24 cellular contexts compared by ENCODE assay signal in genomic region chr7:55405856-55406541, GRCh38. TPM values are rescaled to one million over a fixed set of nuclear protein-coding genes. Genes with fewer than 3 reads are reported as not detected.
DNase-seq lines count a peak whose midpoint lies in the region; ATAC-seq, FAIRE-seq and TF ChIP-seq lines count a peak whose summit lies in the region.
"Had no signal": no experiment of that assay in that cellular context is flagged by ENCODE, and none has a peak within 500 bp of the region (broad histone marks: within the 10 kb centered on the region; RNA-seq: fewer than 3 reads in every experiment).

No MANE protein-coding gene starts in this region.

- TF ChIP-seq CTCF in GM23338 (conservative IDR thresholded peaks at IDR 0.05; ENCODE audit: low read depth in 2 of 2) (no peak), PC-3 (conservative IDR thresholded peaks at IDR 0.05; ENCODE audit: low read depth, low read length) (no peak)

- H3K4me3 ChIP-seq in GM23338 (no peak overlapping the region), small intestine (ENCODE audit: low read depth in 1 of 2, low read length in 2 of 2) (no peak overlapping the region), PC-3 (ENCODE audit: low read length) (no peak overlapping the region)
- H3K4me3 ChIP-seq: ovary, right atrium auricular region, SJCRH30, spleen had no signal

- H3K79me2 ChIP-seq in GM23338 (replicated peaks; ENCODE audit: insufficient read depth) (no peaks in the 10 kb centered on the region), PC-3 (ENCODE audit: low read length) (no peaks in the 10 kb centered on the region)

- H3K9me3 ChIP-seq in small intestine (ENCODE audit: control insufficient read depth, low read depth) (no peaks in the 10 kb centered on the region), PC-3 (ENCODE audit: low read length) (no peaks in the 10 kb centered on the region)
- H3K9me3 ChIP-seq: ovary, right atrium auricular region, SJCRH30, spleen had no signal

- H3K4me1 Mint-ChIP-seq in GM23338, result no peaks in the 10 kb centered on the region
- no peaks in the 10 kb centered on the region for H3K4me1 Mint-ChIP-seq in activated T-helper 17 cell treated with anti-CD3 and anti-CD28 coated beads, Interleukin-2, amount 50 U/mL, for 72 hours
- H3K4me1 Mint-ChIP-seq in immature natural killer cell, result no peaks in the 10 kb centered on the region

- H3K4me3 Mint-ChIP-seq in GM23338 (no peak overlapping the region), immature natural killer cell (no peak overlapping the region)
- no peak overlapping the region for H3K4me3 Mint-ChIP-seq in activated T-helper 17 cell treated with anti-CD3 and anti-CD28 coated beads, Interleukin-2, amount 50 U/mL, for 72 hours
- H3K4me3 Mint-ChIP-seq: activated naive CD4-positive, alpha-beta T cell treated with anti-CD3 and anti-CD28 coated beads for 36 hours; CD4-positive, CD25-positive, alpha-beta regulatory T cell; natural killer cell treated with Interleukin-12 subunit alpha and Interleukin-12 subunit beta and Interleukin-15 and Interleukin-18, amount 100 ng/mL, for 72 hours had no signal

- DNase-seq in GM23338 (ENCODE audit: low spot score) (no peak), NCI-H2029 treated with DMSO at 0.1 percent for 48 hours (lab: John Stamatoyannopoulos, UW) (peak; percentile 17), small intestine (peak; percentile 79), frontal cortex (ENCODE audit: low spot score in 2 of 2) (no peak), PC-3 (no peak), immature natural killer cell (no peak)
- DNase-seq: activated CD4-positive, alpha-beta T cell treated with anti-CD3 and anti-CD28 coated beads, Interleukin-2, amount 50 U/mL, for 4 hours; activated naive CD4-positive, alpha-beta T cell treated with anti-CD3 and anti-CD28 coated beads for 36 hours; amniotic stem cell; CD4-positive, CD25-positive, alpha-beta regulatory T cell; glutamatergic neuron; H7; NCI-H1930; NCI-H524; SJCRH30; spleen had no signal

- no peak overlapping the region for H3K9ac ChIP-seq in PC-3 (ENCODE audit: low read length)

- H3K27me3 ChIP-seq in GM23338 (ENCODE audit: insufficient read depth) (no peaks in the 10 kb centered on the region), small intestine (ENCODE audit: control insufficient read depth in 2 of 2, insufficient read depth in 2 of 2, low read length in 2 of 2) (no peaks in the 10 kb centered on the region), PC-3 (ENCODE audit: low read length) (no peaks in the 10 kb centered on the region)
- H3K27me3 ChIP-seq: ovary, right atrium auricular region, SJCRH30, spleen had no signal

- H3K9me3 Mint-ChIP-seq in GM23338 (peaks cover 24% of the 10 kb centered on the region), immature natural killer cell (no peaks in the 10 kb centered on the region)
- H3K9me3 Mint-ChIP-seq in activated T-helper 17 cell treated with anti-CD3 and anti-CD28 coated beads, Interleukin-2, amount 50 U/mL, for 72 hours, result no peaks in the 10 kb centered on the region
- H3K9me3 Mint-ChIP-seq: activated naive CD4-positive, alpha-beta T cell treated with anti-CD3 and anti-CD28 coated beads for 36 hours; natural killer cell treated with Interleukin-12 subunit alpha and Interleukin-12 subunit beta and Interleukin-15 and Interleukin-18, amount 100 ng/mL, for 72 hours had no signal

- WGBS in small intestine, 3 donors, result 21 to 70% (median 43%) methylated on average over 16 of the region's 16 CpGs

- POLR2A ChIA-PET in PC-3 (lab: Charles Lee; ENCODE audit: unreplicated experiment), result no interaction called here

- H3K27ac ChIP-seq in GM23338 (ENCODE audit: low read depth) (no peak overlapping the region), small intestine (ENCODE audit: low read depth in 1 of 2, low read length in 1 of 2) (peak overlapping the region; percentile 75 to 89), PC-3 (ENCODE audit: low read length) (no peak overlapping the region)
- H3K27ac ChIP-seq: epithelial cell of prostate, right atrium auricular region, SJCRH30, spleen had no signal

- H3K4me2 ChIP-seq in GM23338, result no peak overlapping the region
- H3K4me2 ChIP-seq in PC-3 (ENCODE audit: low read length), result no peak overlapping the region

- no TSS peak for BruUV-seq in PC-3 (replicated peaks; lab: Mats Ljungman, UMichigan)

- H3K36me3 ChIP-seq in GM23338 (ENCODE audit: insufficient read depth), result no peaks in the 10 kb centered on the region
- no peaks in the 10 kb centered on the region for H3K36me3 ChIP-seq in small intestine (ENCODE audit: control insufficient read depth in 2 of 2, insufficient read depth in 2 of 2, low read length in 2 of 2)
- no peaks in the 10 kb centered on the region for H3K36me3 ChIP-seq in PC-3 (ENCODE audit: low read depth, low read length)
- H3K36me3 ChIP-seq: ovary, right atrium auricular region had no signal

- ATAC-seq in GM23338 (no peak), PC-3 (no peak)
- ATAC-seq in activated T-helper 17 cell treated with anti-CD3 and anti-CD28 coated beads, Interleukin-2, amount 50 U/mL, for 72 hours (replicated peaks), result no peak
- ATAC-seq: natural killer cell treated with Interleukin-12 subunit alpha and Interleukin-12 subunit beta and Interleukin-15 and Interleukin-18, amount 100 ng/mL, for 72 hours had no signal

- peak overlapping the region; percentile 41 for H3K27ac Mint-ChIP-seq in GM23338
- H3K27ac Mint-ChIP-seq in activated T-helper 17 cell treated with anti-CD3 and anti-CD28 coated beads, Interleukin-2, amount 50 U/mL, for 72 hours, result peak overlapping the region; percentile 4
- H3K27ac Mint-ChIP-seq in immature natural killer cell, result no peak overlapping the region
- H3K27ac Mint-ChIP-seq: activated naive CD4-positive, alpha-beta T cell treated with anti-CD3 and anti-CD28 coated beads for 36 hours; natural killer cell treated with Interleukin-12 subunit alpha and Interleukin-12 subunit beta and Interleukin-15 and Interleukin-18, amount 100 ng/mL, for 72 hours had no signal

- H3K27me3 Mint-ChIP-seq in GM23338 (ENCODE audit: insufficient read depth, low read depth, poor library complexity) (peaks cover 3% of the 10 kb centered on the region), immature natural killer cell (ENCODE audit: low read depth in 3 of 3) (peaks cover 0 to 1% (median 0%) of the 10 kb centered on the region in 3 donors)
- no peaks in the 10 kb centered on the region for H3K27me3 Mint-ChIP-seq in activated T-helper 17 cell treated with anti-CD3 and anti-CD28 coated beads, Interleukin-2, amount 50 U/mL, for 72 hours
- H3K27me3 Mint-ChIP-seq: CD4-positive, CD25-positive, alpha-beta regulatory T cell; natural killer cell treated with Interleukin-12 subunit alpha and Interleukin-12 subunit beta and Interleukin-15 and Interleukin-18, amount 100 ng/mL, for 72 hours had no signal

- intact Hi-C loops in PC-3 (cut with micrococcal nuclease), result no loop called here

- H3F3A ChIP-seq in GM23338 (replicated peaks; ENCODE audit: low read depth) (no peaks in the 10 kb centered on the region), PC-3 (ENCODE audit: low read length, unreplicated experiment) (no peaks in the 10 kb centered on the region)

- peaks cover 48% of the 10 kb centered on the region for H3K36me3 Mint-ChIP-seq in GM23338 (ENCODE audit: low read depth)
- H3K36me3 Mint-ChIP-seq in activated T-helper 17 cell treated with anti-CD3 and anti-CD28 coated beads, Interleukin-2, amount 50 U/mL, for 72 hours (ENCODE audit: low read depth), result peaks cover 18% of the 10 kb centered on the region
- peaks cover 7 to 26% (median 21%) of the 10 kb centered on the region in 3 donors for H3K36me3 Mint-ChIP-seq in immature natural killer cell

- H4K20me1 ChIP-seq in GM23338 (replicated peaks; ENCODE audit: insufficient read depth) (no peaks in the 10 kb centered on the region), PC-3 (ENCODE audit: low read length) (no peaks in the 10 kb centered on the region)

- H3K9me2 ChIP-seq in GM23338 (ENCODE audit: insufficient read depth), result no peaks in the 10 kb centered on the region
- no peaks in the 10 kb centered on the region for H3K9me2 ChIP-seq in PC-3 (replicated peaks; ENCODE audit: low read length)

- FAIRE-seq in small intestine (lab: Jason Lieb, UNC) (no peak), frontal cortex (lab: Jason Lieb, UNC) (no peak)
- FAIRE-seq: D721Med, keratinocyte, RCC 7860 had no signal

- H3K4me1 ChIP-seq in GM23338 (ENCODE audit: insufficient read depth), result no peaks in the 10 kb centered on the region
- peaks cover 0 to 11% of the 10 kb centered on the region in 2 donors for H3K4me1 ChIP-seq in small intestine (ENCODE audit: control insufficient read depth in 2 of 2, insufficient read depth in 1 of 2, low read depth in 1 of 2, low read length in 1 of 2)
- no peaks in the 10 kb centered on the region for H3K4me1 ChIP-seq in PC-3 (ENCODE audit: insufficient read depth, low read length)
- H3K4me1 ChIP-seq: right atrium auricular region, spleen had no signal

- no peak overlapping the region for H2AFZ ChIP-seq in GM23338
- H2AFZ ChIP-seq in PC-3 (ENCODE audit: low read length), result no peak overlapping the region

- CTCF ChIA-PET in PC-3 (lab: Charles Lee), result no interaction called here

TF ChIP-seq in GM23338, 12 proteins besides CTCF, POLR2A, EP300 and RAD21 (continues in another document):
- TF ChIP-seq JUNB (IDR thresholded peaks at IDR 0.05; ENCODE audit: unreplicated experiment), result no peak
- TF ChIP-seq ZNF331 (CRISPR knock-in tag; IDR thresholded peaks at IDR 0.05; ENCODE audit: low read depth), result no peak
- TF ChIP-seq EZH2 (IDR thresholded peaks at IDR 0.05; ENCODE audit: low read depth, unreplicated experiment), result no peak

RNA-seq across cellular contexts. Expression of gene LANCL2, which starts 40.9 kb away (rescaled TPM):
- 9.8 and 10.7 TPM in 2 replicates for total RNA-seq in GM23338 (2014; rRNA removed; shearing (Covaris generic))
- polyA plus RNA-seq in GM23338 (2016; fragmentation: Nextera tagmentation; extraction: Ambion mirVana) (7.3 and 7.9 TPM in 2 replicates), small intestine (10 to 100 TPM; 12.1 to 14.3 (median 13.2) TPM), immature natural killer cell (1 to 10 TPM; 5.6 to 9.5 (median 5.8) TPM)
- total RNA-seq in activated T-helper 17 cell treated with anti-CD3 and anti-CD28 coated beads, Interleukin-2, amount 50 U/mL, for 72 hours, result 1 to 10 TPM; 6.7 to 9.4 TPM
- total RNA-seq in frontal cortex (35.1 TPM), PC-3 (2014; rRNA removed) (12.7 and 24.6 TPM in 2 replicates)

Comparison
In these comparisons a context has a peak if more than half of its experiments do, and no peak if none do; other contexts are left out.
1. DNase-seq: peak in NCI-H2029 treated with DMSO at 0.1 percent for 48 hours (single experiment) and small intestine (single experiment); none in GM23338 (single experiment), frontal cortex (0 of 2), PC-3 (single experiment) and immature natural killer cell (0 of 3).
2. H3K27ac ChIP-seq: peak in small intestine (2 of 2); none in GM23338 (single experiment) and PC-3 (single experiment).
3. H3K27ac Mint-ChIP-seq: peak in GM23338 (single experiment) and activated T-helper 17 cell treated with anti-CD3 and anti-CD28 coated beads, Interleukin-2, amount 50 U/mL, for 72 hours (single experiment); none in immature natural killer cell (0 of 6).